28 cellular contexts compared by ENCODE assay signal in the genomic region with DNA sequence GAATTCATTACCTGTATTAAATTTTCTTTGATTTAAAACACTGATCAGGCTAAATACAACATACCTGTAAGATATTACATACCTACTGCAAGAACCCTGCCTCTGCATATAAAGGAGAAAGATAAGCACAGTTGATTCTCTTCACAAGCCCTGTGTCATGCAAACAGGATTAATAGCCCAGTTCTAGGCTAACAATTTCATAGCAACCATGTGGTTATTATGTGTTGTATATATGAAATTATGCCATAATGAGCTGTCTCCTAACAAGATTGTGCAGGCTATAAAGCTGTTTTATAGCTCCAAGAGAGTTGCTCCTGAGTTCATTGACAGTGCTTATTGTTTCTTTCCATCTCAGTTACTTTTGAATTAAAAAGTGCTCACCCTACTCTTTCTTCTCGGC.
"Had no signal": no experiment of that assay in that cellular context is flagged by ENCODE, and none has a peak within 500 bp of the region (broad histone marks: within the 10 kb centered on the region; RNA-seq: fewer than 3 reads in every experiment).

No MANE protein-coding gene starts in this region.

- H3K4me2 ChIP-seq: smooth muscle cell had no signal

- H3K4me3 ChIP-seq: coronary artery, esophagus muscularis mucosa, lower lobe of right lung, pancreas, right lobe of liver, smooth muscle cell, suprapubic skin, transverse colon, upper lobe of right lung, uterus had no signal

- DNase-seq: dermis blood vessel endothelial cell; effector memory CD4-positive, alpha-beta T cell; foreskin melanocyte; glutamatergic neuron; hypothalamus; immature natural killer cell; islet precursor cell; kidney glomerular epithelial cell; left ventricle myocardium superior; lower lobe of right lung; naive B cell; pancreas; right lobe of liver; stimulated activated CD4-positive, alpha-beta T cell treated with anti-CD3 and anti-CD28 coated beads, Interleukin-12 subunit alpha, Interleukin-12 subunit beta, amount 100 ng/mL, for 4 hours; stimulated activated CD4-positive, alpha-beta T cell treated with anti-CD3 and anti-CD28 coated beads, Interleukin-1b, Interleukin-23, amount 100 ng/mL, for 48 hours; stimulated activated CD4-positive, alpha-beta T cell treated with anti-CD3 and anti-CD28 coated beads, Interleukin-4, amount 100 ng/mL, for 1 hour; stimulated activated CD8-positive, alpha-beta memory T cell treated with anti-CD3 and anti-CD28 coated beads, Interleukin-4, amount 100 ng/mL, for 48 hours; stimulated activated naive CD4-positive, alpha-beta T cell; stimulated activated naive CD8-positive, alpha-beta T cell treated with anti-CD3 and anti-CD28 coated beads, Interleukin-15, amount 100 ng/mL, for 72 hours; transverse colon; upper lobe of right lung; uterus had no signal

- H3K9me3 ChIP-seq: esophagus muscularis mucosa, lower lobe of right lung, neutrophil, pancreas, right lobe of liver, suprapubic skin, transverse colon, upper lobe of right lung, uterus had no signal

- H3K4me1 ChIP-seq: lower lobe of right lung, pancreas, right lobe of liver, upper lobe of right lung, uterus had no signal

- H3K27ac ChIP-seq: coronary artery, lower lobe of right lung, neutrophil, pancreas, right lobe of liver, suprapubic skin, transverse colon, upper lobe of right lung, uterus had no signal

- H3K27me3 ChIP-seq: esophagus muscularis mucosa, neutrophil, pancreas, right lobe of liver, suprapubic skin, transverse colon, upper lobe of right lung, uterus had no signal

- ATAC-seq: left ventricle myocardium superior; lower lobe of right lung; natural killer cell treated with Interleukin-12 subunit alpha and Interleukin-12 subunit beta and Interleukin-15 and Interleukin-18, amount 100 ng/mL, for 72 hours; right lobe of liver; stimulated activated naive CD8-positive, alpha-beta T cell treated with anti-CD3 and anti-CD28 coated beads, Interleukin-15, amount 100 ng/mL, for 72 hours; upper lobe of right lung had no signal

- H3K36me3 ChIP-seq: esophagus muscularis mucosa, lower lobe of right lung, neutrophil, pancreas, right lobe of liver, suprapubic skin, transverse colon, upper lobe of right lung, uterus had no signal
